In the genomic region with DNA sequence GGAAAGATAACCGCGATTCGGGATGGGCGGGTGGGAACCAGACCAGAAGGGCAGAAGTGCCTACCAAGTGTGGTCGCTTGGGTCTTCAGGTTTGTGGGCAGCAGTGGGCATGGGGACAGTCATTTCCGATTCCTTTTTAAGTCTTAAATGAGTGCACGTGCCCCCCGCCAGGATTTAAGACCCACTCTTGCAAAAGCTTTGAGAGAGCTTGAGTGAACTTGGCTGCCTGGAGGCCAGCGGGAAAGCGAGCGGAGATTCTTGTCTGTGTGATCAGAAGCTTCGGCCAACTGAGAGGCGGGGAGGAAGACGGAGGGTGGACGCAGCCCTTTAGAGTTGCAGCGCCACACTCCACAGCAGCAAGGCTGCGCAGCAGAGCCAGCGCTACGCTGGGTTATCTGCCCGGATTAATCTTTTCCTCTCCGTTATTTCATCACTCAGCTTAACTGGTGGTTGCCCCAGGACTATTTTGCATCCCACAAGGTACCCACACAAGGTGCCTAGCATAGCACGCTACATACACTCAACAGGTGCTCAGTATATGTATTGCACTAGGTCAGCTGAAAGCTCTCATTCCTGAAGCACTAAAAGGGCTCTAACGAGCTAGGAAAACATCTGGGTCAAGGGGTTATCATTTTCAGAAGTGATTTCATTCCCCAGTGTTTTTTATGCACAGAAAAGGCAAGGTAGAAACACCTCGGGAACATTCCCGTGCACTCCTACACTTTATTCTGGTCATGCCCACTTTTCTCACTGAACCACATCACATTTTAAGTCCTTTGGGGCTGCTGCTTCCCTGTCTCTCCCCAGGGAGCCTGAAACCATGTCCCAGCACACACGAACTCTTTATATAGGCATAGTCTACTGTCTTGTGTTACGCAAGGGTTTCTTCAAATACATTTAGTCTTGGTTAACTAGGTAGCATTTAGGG, we compare ENCODE assay signal across 8 cellular contexts.
A peak's percentile ranks its signal among the peaks of the same experiment; 100 is the strongest.
DNase-seq lines count a peak whose midpoint lies in the region; ATAC-seq, FAIRE-seq and TF ChIP-seq lines count a peak whose summit lies in the region.

No MANE protein-coding gene starts in this region.

- peak; percentile 36 for ATAC-seq in HG03175 (IDR thresholded peaks at IDR 0.05; ENCODE audit: unreplicated experiment)
- peak; percentile 28 for ATAC-seq in effector memory CD8-positive, alpha-beta T cell (replicated peaks)
- peak; percentile 45 for ATAC-seq in stimulated activated naive CD8-positive, alpha-beta T cell treated with anti-CD3 and anti-CD28 coated beads, Interleukin-15, Interleukin-2, amounts not matched to agents 100 U/mL and 50 U/mL, for 24 hours
- no peak for ATAC-seq in GM21723 (IDR thresholded peaks at IDR 0.05; ENCODE audit: unreplicated experiment)

- H3K27me3 Mint-ChIP-seq in effector memory CD8-positive, alpha-beta T cell = peaks cover 1 to 3% of the 10 kb centered on the region in 2 donors

- no peak for DNase-seq in GM10266 (ENCODE audit: extremely low spot score)
- peak in 1 of 3 experiments; percentile 9 for DNase-seq in effector memory CD8-positive, alpha-beta T cell
- DNase-seq in medulla oblongata (ENCODE audit: extremely low spot score) = peak; percentile 64
- peak; percentile 50 for DNase-seq in stimulated activated naive CD8-positive, alpha-beta T cell treated with anti-CD3 and anti-CD28 coated beads, Interleukin-15, Interleukin-2, amounts not matched to agents 100 U/mL and 50 U/mL, for 24 hours
- DNase-seq in NCI-H2171 (lab: John Stamatoyannopoulos, UW) = no peak

- FAIRE-seq in TTC549 (lab: Jason Lieb, UNC) = peak; percentile 48

- peak overlapping the region; percentile 22 to 23 for H3K27ac Mint-ChIP-seq in effector memory CD8-positive, alpha-beta T cell

- TF ChIP-seq CTCF in GM10266 (IDR thresholded peaks at IDR 0.05; ENCODE audit: control insufficient read depth, insufficient read depth, low read depth, missing control alignments) = peak; percentile 23

- peaks cover 41 to 42% of the 10 kb centered on the region in 2 donors for H3K4me1 Mint-ChIP-seq in effector memory CD8-positive, alpha-beta T cell (ENCODE audit: low read depth in 2 of 2)

- peaks cover 7% of the 10 kb centered on the region for H3K36me3 Mint-ChIP-seq in effector memory CD8-positive, alpha-beta T cell (ENCODE audit: insufficient read depth)

- H3K4me3 Mint-ChIP-seq in effector memory CD8-positive, alpha-beta T cell = peak overlapping the region; percentile 77 to 82

- H3K9me3 Mint-ChIP-seq in effector memory CD8-positive, alpha-beta T cell = no peaks in the 10 kb centered on the region

Comparison
In these comparisons a context has a peak if more than half of its experiments do, and no peak if none do; other contexts are left out.
1. DNase-seq: peak in medulla oblongata (single experiment) and stimulated activated naive CD8-positive, alpha-beta T cell treated with anti-CD3 and anti-CD28 coated beads, Interleukin-15, Interleukin-2, amounts not matched to agents 100 U/mL and 50 U/mL, for 24 hours (single experiment); none in GM10266 (single experiment) and NCI-H2171 (single experiment).